1 cellular context compared by ENCODE assay signal in genomic region chr11:95520765-95521542, GRCh38.
TF ChIP-seq lines count a peak whose summit lies in the region.

No MANE protein-coding gene starts in this region.

TF ChIP-seq in GM23338, 12 proteins besides CTCF, POLR2A, EP300 and RAD21 (continued from another document):
- TF ChIP-seq ZNF462 (CRISPR knock-in tag; IDR thresholded peaks at IDR 0.05) (no peak), CREB1 (CRISPR knock-in tag; IDR thresholded peaks at IDR 0.05; ENCODE audit: low read depth) (no peak), JUNB (IDR thresholded peaks at IDR 0.05; ENCODE audit: unreplicated experiment) (no peak), NANOG (IDR thresholded peaks at IDR 0.05; ENCODE audit: borderline replicate concordance) (no peak), ZNF331 (CRISPR knock-in tag; IDR thresholded peaks at IDR 0.05; ENCODE audit: low read depth) (no peak)
- TF ChIP-seq, protein P1, sequence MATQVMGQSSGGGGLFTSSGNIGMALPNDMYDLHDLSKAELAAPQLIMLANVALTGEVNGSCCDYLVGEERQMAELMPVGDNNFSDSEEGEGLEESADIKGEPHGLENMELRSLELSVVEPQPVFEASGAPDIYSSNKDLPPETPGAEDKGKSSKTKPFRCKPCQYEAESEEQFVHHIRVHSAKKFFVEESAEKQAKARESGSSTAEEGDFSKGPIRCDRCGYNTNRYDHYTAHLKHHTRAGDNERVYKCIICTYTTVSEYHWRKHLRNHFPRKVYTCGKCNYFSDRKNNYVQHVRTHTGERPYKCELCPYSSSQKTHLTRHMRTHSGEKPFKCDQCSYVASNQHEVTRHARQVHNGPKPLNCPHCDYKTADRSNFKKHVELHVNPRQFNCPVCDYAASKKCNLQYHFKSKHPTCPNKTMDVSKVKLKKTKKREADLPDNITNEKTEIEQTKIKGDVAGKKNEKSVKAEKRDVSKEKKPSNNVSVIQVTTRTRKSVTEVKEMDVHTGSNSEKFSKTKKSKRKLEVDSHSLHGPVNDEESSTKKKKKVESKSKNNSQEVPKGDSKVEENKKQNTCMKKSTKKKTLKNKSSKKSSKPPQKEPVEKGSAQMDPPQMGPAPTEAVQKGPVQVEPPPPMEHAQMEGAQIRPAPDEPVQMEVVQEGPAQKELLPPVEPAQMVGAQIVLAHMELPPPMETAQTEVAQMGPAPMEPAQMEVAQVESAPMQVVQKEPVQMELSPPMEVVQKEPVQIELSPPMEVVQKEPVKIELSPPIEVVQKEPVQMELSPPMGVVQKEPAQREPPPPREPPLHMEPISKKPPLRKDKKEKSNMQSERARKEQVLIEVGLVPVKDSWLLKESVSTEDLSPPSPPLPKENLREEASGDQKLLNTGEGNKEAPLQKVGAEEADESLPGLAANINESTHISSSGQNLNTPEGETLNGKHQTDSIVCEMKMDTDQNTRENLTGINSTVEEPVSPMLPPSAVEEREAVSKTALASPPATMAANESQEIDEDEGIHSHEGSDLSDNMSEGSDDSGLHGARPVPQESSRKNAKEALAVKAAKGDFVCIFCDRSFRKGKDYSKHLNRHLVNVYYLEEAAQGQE (IDR thresholded peaks at IDR 0.05; ENCODE audit: unreplicated experiment): no peak
- TF ChIP-seq, protein P2, sequence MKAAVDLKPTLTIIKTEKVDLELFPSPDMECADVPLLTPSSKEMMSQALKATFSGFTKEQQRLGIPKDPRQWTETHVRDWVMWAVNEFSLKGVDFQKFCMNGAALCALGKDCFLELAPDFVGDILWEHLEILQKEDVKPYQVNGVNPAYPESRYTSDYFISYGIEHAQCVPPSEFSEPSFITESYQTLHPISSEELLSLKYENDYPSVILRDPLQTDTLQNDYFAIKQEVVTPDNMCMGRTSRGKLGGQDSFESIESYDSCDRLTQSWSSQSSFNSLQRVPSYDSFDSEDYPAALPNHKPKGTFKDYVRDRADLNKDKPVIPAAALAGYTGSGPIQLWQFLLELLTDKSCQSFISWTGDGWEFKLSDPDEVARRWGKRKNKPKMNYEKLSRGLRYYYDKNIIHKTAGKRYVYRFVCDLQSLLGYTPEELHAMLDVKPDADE (IDR thresholded peaks at IDR 0.05): no peak
